11 cellular contexts compared by ENCODE assay signal in the genomic region with DNA sequence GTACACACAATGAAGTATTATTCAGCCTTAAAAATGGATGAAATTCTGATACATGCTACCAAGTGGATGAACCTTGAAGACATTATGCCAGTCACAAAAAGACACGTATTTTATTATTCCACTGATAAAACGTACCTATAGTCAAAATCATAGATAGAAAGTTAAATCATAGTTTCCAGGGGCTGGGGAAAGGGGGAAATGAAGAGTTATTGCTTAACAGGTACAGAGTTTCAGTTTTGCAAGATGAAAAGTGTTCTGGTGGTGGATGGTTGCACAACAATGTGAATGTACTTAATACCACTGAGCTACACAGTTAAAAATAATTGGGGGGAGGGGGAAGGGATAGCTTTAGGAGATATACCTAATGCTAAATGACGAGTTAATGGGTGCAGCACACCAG.
DNase-seq lines count a peak whose midpoint lies in the region; ATAC-seq and TF ChIP-seq lines count a peak whose summit lies in the region.
"Had no signal": no experiment of that assay in that cellular context is flagged by ENCODE, and none has a peak within 500 bp of the region (broad histone marks: within the 10 kb centered on the region; RNA-seq: fewer than 3 reads in every experiment).

No MANE protein-coding gene starts in this region.

- H3K4me1 ChIP-seq in mammary epithelial cell (ENCODE audit: insufficient read depth, low read length), result peaks cover 15% of the 10 kb centered on the region

- dilution Hi-C loops in mammary epithelial cell (cut with HindIII; ENCODE audit: low sequenced_read_pairs), result no loop called here

- H3K4me3 ChIP-seq in mammary epithelial cell (replicated peaks in 1 of 3; ENCODE audit: insufficient read depth in 1 of 3, low read depth in 2 of 3, low read length in 3 of 3), result no peak overlapping the region
- H3K4me3 ChIP-seq: vagina had no signal

- intact Hi-C loops in mammary epithelial cell (cut with micrococcal nuclease), result no loop called here

- no peak overlapping the region for H3K4me2 ChIP-seq in mammary epithelial cell (ENCODE audit: insufficient read depth, low read depth, low read length)

- H3K36me3 Mint-ChIP-seq in activated naive CD8-positive, alpha-beta T cell treated with anti-CD3 and anti-CD28 coated beads, Interleukin-2, amount 50 U/mL, for 24 hours (ENCODE audit: low read depth), result no peaks in the 10 kb centered on the region
- peaks cover 2% of the 10 kb centered on the region for H3K36me3 Mint-ChIP-seq in activated naive CD8-positive, alpha-beta T cell treated with anti-CD3 and anti-CD28 coated beads for 36 hours
- no peaks in the 10 kb centered on the region for H3K36me3 Mint-ChIP-seq in mesothelial cell of epicardium

- 74% methylated on average over 3 of the region's 3 CpGs for WGBS in mammary epithelial cell (ENCODE audit: low coverage, missing lambda C conversion rate)

- H3K4me3 Mint-ChIP-seq in activated naive CD8-positive, alpha-beta T cell treated with anti-CD3 and anti-CD28 coated beads, Interleukin-2, amount 50 U/mL, for 24 hours, result no peak overlapping the region
- no peak overlapping the region for H3K4me3 Mint-ChIP-seq in activated naive CD8-positive, alpha-beta T cell treated with anti-CD3 and anti-CD28 coated beads for 36 hours
- peak overlapping the region; percentile 24 to 41 for H3K4me3 Mint-ChIP-seq in stimulated activated naive CD8-positive, alpha-beta T cell treated with anti-CD3 and anti-CD28 coated beads, Interleukin-15, amount 100 ng/mL, for 72 hours
- no peak overlapping the region for H3K4me3 Mint-ChIP-seq in mesothelial cell of epicardium

- H3K79me2 ChIP-seq in mammary epithelial cell (ENCODE audit: insufficient read depth, low read length), result no peaks in the 10 kb centered on the region

- no peak for DNase-seq in activated naive CD8-positive, alpha-beta T cell treated with anti-CD3 and anti-CD28 coated beads, Interleukin-2, amount 50 U/mL, for 24 hours
- no peak for DNase-seq in activated naive CD8-positive, alpha-beta T cell treated with anti-CD3 and anti-CD28 coated beads for 36 hours
- DNase-seq in mammary epithelial cell (peak; percentile 65), mesothelial cell of epicardium (ENCODE audit: low spot score in 2 of 2, unreplicated experiment in 2 of 2) (no peak), putamen (ENCODE audit: low spot score) (no peak), A172 (ENCODE audit: low spot score) (no peak)
- DNase-seq in stimulated activated naive CD8-positive, alpha-beta T cell treated with anti-CD3 and anti-CD28 coated beads, Interleukin-15, amount 100 ng/mL, for 72 hours, result peak in 1 of 2 donors; percentile 33
- DNase-seq: dermis blood vessel endothelial cell, GOT3 had no signal

- H3K9me3 ChIP-seq in mammary epithelial cell (replicated peaks; ENCODE audit: insufficient read depth, low read length), result no peaks in the 10 kb centered on the region
- H3K9me3 ChIP-seq: vagina had no signal

- H3K27ac Mint-ChIP-seq in activated naive CD8-positive, alpha-beta T cell treated with anti-CD3 and anti-CD28 coated beads, Interleukin-2, amount 50 U/mL, for 24 hours, result peak overlapping the region; percentile 39
- H3K27ac Mint-ChIP-seq in activated naive CD8-positive, alpha-beta T cell treated with anti-CD3 and anti-CD28 coated beads for 36 hours, result no peak overlapping the region
- peak overlapping the region in 1 of 2 donors; percentile 87 for H3K27ac Mint-ChIP-seq in stimulated activated naive CD8-positive, alpha-beta T cell treated with anti-CD3 and anti-CD28 coated beads, Interleukin-15, amount 100 ng/mL, for 72 hours
- H3K27ac Mint-ChIP-seq in mesothelial cell of epicardium, result no peak overlapping the region

- peak; percentile 75 for ATAC-seq in activated naive CD8-positive, alpha-beta T cell treated with anti-CD3 and anti-CD28 coated beads, Interleukin-2, amount 50 U/mL, for 24 hours
- ATAC-seq in HG03354 (IDR thresholded peaks at IDR 0.05; ENCODE audit: poor library complexity, severe bottlenecking, unreplicated experiment), result peak; percentile 65
- peak; percentile 86 for ATAC-seq in stimulated activated naive CD8-positive, alpha-beta T cell treated with anti-CD3 and anti-CD28 coated beads, Interleukin-15, amount 100 ng/mL, for 72 hours

- CTCF ChIA-PET in mammary epithelial cell (lab: Charles Lee; ENCODE audit: low non-redundant PET), result no interaction called here

- no peaks in the 10 kb centered on the region for H3K9me3 Mint-ChIP-seq in activated naive CD8-positive, alpha-beta T cell treated with anti-CD3 and anti-CD28 coated beads, Interleukin-2, amount 50 U/mL, for 24 hours
- H3K9me3 Mint-ChIP-seq in activated naive CD8-positive, alpha-beta T cell treated with anti-CD3 and anti-CD28 coated beads for 36 hours, result no peaks in the 10 kb centered on the region
- no peaks in the 10 kb centered on the region for H3K9me3 Mint-ChIP-seq in stimulated activated naive CD8-positive, alpha-beta T cell treated with anti-CD3 and anti-CD28 coated beads, Interleukin-15, amount 100 ng/mL, for 72 hours
- no peaks in the 10 kb centered on the region for H3K9me3 Mint-ChIP-seq in mesothelial cell of epicardium

- H3K4me1 Mint-ChIP-seq in activated naive CD8-positive, alpha-beta T cell treated with anti-CD3 and anti-CD28 coated beads, Interleukin-2, amount 50 U/mL, for 24 hours, result peaks cover 19% of the 10 kb centered on the region
- peaks cover 19% of the 10 kb centered on the region for H3K4me1 Mint-ChIP-seq in activated naive CD8-positive, alpha-beta T cell treated with anti-CD3 and anti-CD28 coated beads for 36 hours
- peaks cover 28% of the 10 kb centered on the region for H3K4me1 Mint-ChIP-seq in stimulated activated naive CD8-positive, alpha-beta T cell treated with anti-CD3 and anti-CD28 coated beads, Interleukin-15, amount 100 ng/mL, for 72 hours
- H3K4me1 Mint-ChIP-seq in mesothelial cell of epicardium, result peaks cover 11% of the 10 kb centered on the region

- H3K9ac ChIP-seq in mammary epithelial cell (ENCODE audit: insufficient read depth, low read length), result no peak overlapping the region

- H4K20me1 ChIP-seq in mammary epithelial cell (ENCODE audit: insufficient read depth, low read length), result no peaks in the 10 kb centered on the region

- in situ Hi-C loops in mammary epithelial cell (cut with MboI; ENCODE audit: low sequenced_read_pairs in 2 of 2), result no loop called here

- H3K27me3 ChIP-seq in mammary epithelial cell (ENCODE audit: insufficient read depth, low read length), result no peaks in the 10 kb centered on the region
- H3K27me3 ChIP-seq: vagina had no signal

- no peaks in the 10 kb centered on the region for H3K27me3 Mint-ChIP-seq in activated naive CD8-positive, alpha-beta T cell treated with anti-CD3 and anti-CD28 coated beads, Interleukin-2, amount 50 U/mL, for 24 hours
- H3K27me3 Mint-ChIP-seq in activated naive CD8-positive, alpha-beta T cell treated with anti-CD3 and anti-CD28 coated beads for 36 hours, result no peaks in the 10 kb centered on the region
- no peaks in the 10 kb centered on the region for H3K27me3 Mint-ChIP-seq in stimulated activated naive CD8-positive, alpha-beta T cell treated with anti-CD3 and anti-CD28 coated beads, Interleukin-15, amount 100 ng/mL, for 72 hours
- no peaks in the 10 kb centered on the region for H3K27me3 Mint-ChIP-seq in mesothelial cell of epicardium (ENCODE audit: low read depth)

- no peaks in the 10 kb centered on the region for H3K36me3 ChIP-seq in mammary epithelial cell (ENCODE audit: insufficient read depth, low read length)
- H3K36me3 ChIP-seq: vagina had no signal

- H3K27ac ChIP-seq in mammary epithelial cell (ENCODE audit: insufficient read depth, low read depth, low read length), result no peak overlapping the region
- H3K27ac ChIP-seq: vagina had no signal

- no peak for TF ChIP-seq CTCF in mammary epithelial cell (conservative IDR thresholded peaks at IDR 0.05 in 1 of 2, IDR thresholded peaks at IDR 0.05 in 1 of 2; ENCODE audit: extremely low read depth in 1 of 2, insufficient read depth in 1 of 2, low read depth in 1 of 2, low read length in 2 of 2)
- TF ChIP-seq CTCF in mesothelial cell of epicardium (IDR thresholded peaks at IDR 0.05; ENCODE audit: unreplicated experiment), result no peak

- no TSS peak for BruUV-seq in mammary epithelial cell (replicated peaks; lab: Mats Ljungman, UMichigan)

- H2AFZ ChIP-seq in mammary epithelial cell (ENCODE audit: low read depth, low read length), result no peak overlapping the region

Comparison
In these comparisons a context has a peak if more than half of its experiments do, and no peak if none do; other contexts are left out.
1. H3K4me3 Mint-ChIP-seq: peak in stimulated activated naive CD8-positive, alpha-beta T cell treated with anti-CD3 and anti-CD28 coated beads, Interleukin-15, amount 100 ng/mL, for 72 hours (2 of 2); none in activated naive CD8-positive, alpha-beta T cell treated with anti-CD3 and anti-CD28 coated beads, Interleukin-2, amount 50 U/mL, for 24 hours (single experiment), activated naive CD8-positive, alpha-beta T cell treated with anti-CD3 and anti-CD28 coated beads for 36 hours (single experiment) and mesothelial cell of epicardium (single experiment).
2. Peak in every context shown above with its lines, with median percentiles within 50 percentile points of each other: ATAC-seq.